ENCODE assay signal across 22 cellular contexts in the genomic region with DNA sequence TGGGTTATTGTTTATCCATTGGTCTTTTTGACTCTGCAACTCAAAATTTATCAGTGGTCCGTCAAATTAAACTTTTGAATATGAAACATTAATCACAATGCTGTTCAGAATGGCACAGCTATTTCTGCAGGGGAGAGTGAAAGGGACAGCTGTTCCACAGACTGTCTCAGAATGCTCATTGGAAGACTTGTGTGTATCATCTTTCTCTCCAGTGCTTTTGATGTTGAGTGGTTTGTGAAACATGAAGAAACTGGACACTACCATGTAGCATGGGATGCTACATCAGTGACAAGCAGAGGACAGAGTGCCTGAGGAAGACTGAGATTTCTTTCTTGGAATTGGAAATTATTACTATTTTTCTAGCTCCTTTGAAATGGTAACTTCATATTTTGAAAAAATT.
"Had no signal": no experiment of that assay in that cellular context is flagged by ENCODE, and none has a peak within 500 bp of the region (broad histone marks: within the 10 kb centered on the region; RNA-seq: fewer than 3 reads in every experiment).

No MANE protein-coding gene starts in this region.

- H3K4me1 ChIP-seq: Peyer's patch had no signal

- ATAC-seq: activated T-cell treated with anti-CD3 and anti-CD28 coated beads, Interleukin-2, amount 50 U/mL, for 72 hours; T-cell had no signal

- DNase-seq: activated CD4-positive, alpha-beta T cell treated with anti-CD3 and anti-CD28 coated beads for 36 hours; activated CD4-positive, alpha-beta T cell treated with anti-CD3 and anti-CD28 coated beads, Interleukin-2, amount 50 U/mL, for 1 hour; activated CD4-positive, CD25-positive, alpha-beta regulatory T cell; activated CD8-positive, alpha-beta memory T cell treated with anti-CD3 and anti-CD28 coated beads, Interleukin-2, amount 50 U/mL, for 4 hours; activated CD8-positive, alpha-beta T cell treated with anti-CD3 and anti-CD28 coated beads for 36 hours; activated gamma-delta T cell treated with Interleukin-2 at 50 U/mL for 16 hours; activated naive CD4-positive, alpha-beta T cell treated with anti-CD3 and anti-CD28 coated beads, Interleukin-2, amount 10 ng/mL, durations not matched to agents 7 days and 5 days; activated naive CD8-positive, alpha-beta T cell treated with anti-CD3 and anti-CD28 coated beads for 36 hours; activated T-cell treated with anti-CD3 and anti-CD28 coated beads, Interleukin-2, amount 50 U/mL, for 72 hours; brain microvascular endothelial cell; KG1; NCI-H1092; NCI-H2029; NCI-H2107; NCI-H510A treated with DMSO at 0.1 percent for 48 hours; NCI-H774; Peyer's patch; SHP77; T-cell; T-helper 2 cell had no signal

- H3K36me3 ChIP-seq: brain microvascular endothelial cell, cardiac muscle cell, Peyer's patch had no signal

- H3K4me3 ChIP-seq: cardiac muscle cell, Peyer's patch had no signal

- H3K27me3 ChIP-seq: brain microvascular endothelial cell, Peyer's patch had no signal

- H3K9me3 ChIP-seq: Peyer's patch had no signal

- H3K27ac ChIP-seq: brain microvascular endothelial cell, cardiac muscle cell, Peyer's patch, VCaP had no signal
